17 cellular contexts compared by ENCODE assay signal in the genomic region with DNA sequence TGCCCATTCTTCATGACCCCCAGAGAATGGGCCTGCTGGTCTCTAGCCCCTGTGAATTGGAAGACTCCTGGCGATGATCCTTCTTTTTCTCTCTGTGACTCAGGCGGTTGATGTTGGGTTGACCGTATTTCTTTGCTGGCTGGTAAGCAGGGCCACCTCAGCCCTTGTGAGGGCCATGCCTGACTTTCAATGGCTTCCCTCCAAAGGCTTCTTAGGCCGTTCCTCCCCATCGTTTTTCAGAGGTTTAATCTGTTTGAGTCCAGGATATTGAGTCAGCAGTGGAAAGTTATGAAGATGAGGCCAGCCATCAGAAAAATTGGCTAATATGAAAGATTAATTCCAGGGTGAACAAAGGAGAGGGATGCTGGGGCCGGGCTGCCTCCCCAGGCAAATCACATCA. TPM values are rescaled to one million over a fixed set of nuclear protein-coding genes. Genes with fewer than 3 reads are reported as not detected.
A peak's percentile ranks its signal among the peaks of the same experiment; 100 is the strongest.
DNase-seq lines count a peak whose midpoint lies in the region; ATAC-seq lines count a peak whose summit lies in the region.
"Had no signal": no experiment of that assay in that cellular context is flagged by ENCODE, and none has a peak within 500 bp of the region (broad histone marks: within the 10 kb centered on the region; RNA-seq: fewer than 3 reads in every experiment).

No MANE protein-coding gene starts in this region.

- H3K27ac Mint-ChIP-seq in activated naive CD4-positive, alpha-beta T cell treated with anti-CD3 and anti-CD28 coated beads, Interleukin-2, amount 50 U/mL, for 72 hours, result peak overlapping the region; percentile 25 to 73
- peak overlapping the region; percentile 82 to 87 for H3K27ac Mint-ChIP-seq in T-cell

- DNase-seq in activated naive CD4-positive, alpha-beta T cell treated with anti-CD3 and anti-CD28 coated beads, Interleukin-2, amount 50 U/mL, for 72 hours (ENCODE audit: low spot score in 2 of 2), result no peak
- DNase-seq in activated naive CD4-positive, alpha-beta T cell treated with Interleukin-2 at 50 U/mL for 16 hours, result no peak
- DNase-seq in T-cell (no peak), fibroblast of gingiva (ENCODE audit: low read depth) (peak; percentile 72), stromal cell of bone marrow (ENCODE audit: low read depth) (peak; percentile 64), RKO (ENCODE audit: low spot score) (no peak), activated gamma-delta T cell treated with Interleukin-2 at 50 U/mL for 16 hours (no peak)
- DNase-seq: activated T-cell treated with anti-CD3 and anti-CD28 coated beads for 4 hours; gastrocnemius medialis; H7; mucosa of descending colon; occipital lobe; sigmoid colon; stimulated activated CD4-positive, alpha-beta T cell treated with anti-CD3 and anti-CD28 coated beads, Interleukin-1b, Interleukin-23, amount 100 ng/mL, for 48 hours; T-helper 9 cell had no signal

- peak overlapping the region in 1 of 3 donors; percentile 11 for H3K4me3 Mint-ChIP-seq in T-cell

- no peak for ATAC-seq in activated naive CD4-positive, alpha-beta T cell treated with anti-CD3 and anti-CD28 coated beads, Interleukin-2, amount 50 U/mL, for 72 hours
- ATAC-seq in T-cell (replicated peaks in 1 of 4) (no peak), HG03460 (IDR thresholded peaks at IDR 0.05; ENCODE audit: unreplicated experiment) (no peak)
- ATAC-seq: gastrocnemius medialis, left lobe of liver, mucosa of descending colon had no signal

- H3K9me3 Mint-ChIP-seq in activated naive CD4-positive, alpha-beta T cell treated with anti-CD3 and anti-CD28 coated beads, Interleukin-2, amount 50 U/mL, for 72 hours, result peaks cover 3 to 9% of the 10 kb centered on the region in 2 donors
- H3K9me3 Mint-ChIP-seq in T-cell, result no peaks in the 10 kb centered on the region

- H3K27me3 Mint-ChIP-seq in T-cell, result no peaks in the 10 kb centered on the region

- peaks cover 0 to 10% of the 10 kb centered on the region in 2 donors for H3K36me3 Mint-ChIP-seq in activated naive CD4-positive, alpha-beta T cell treated with anti-CD3 and anti-CD28 coated beads, Interleukin-2, amount 50 U/mL, for 72 hours
- H3K36me3 Mint-ChIP-seq in T-cell, result peaks cover 6% of the 10 kb centered on the region

- POLR2A ChIA-PET in T-cell (lab: Charles Lee), result no interaction called here

- CTCF ChIA-PET in T-cell (lab: Charles Lee), result no interaction called here

- peaks cover 54 to 65% (median 62%) of the 10 kb centered on the region in 3 donors for H3K4me1 Mint-ChIP-seq in T-cell

RNA-seq across cellular contexts. Expression of a gene that starts 13.6 kb away (rescaled TPM):
- 10 to 100 TPM; 46.0 to 96.5 TPM for total RNA-seq in activated naive CD4-positive, alpha-beta T cell treated with anti-CD3 and anti-CD28 coated beads, Interleukin-2, amount 50 U/mL, for 72 hours
- total RNA-seq in T-cell, result 10 to 100 TPM; 39.5 to 87.3 (median 83.2) TPM

Comparison
In these comparisons a context has a peak if more than half of its experiments do, and no peak if none do; other contexts are left out.
1. DNase-seq: peak in fibroblast of gingiva (single experiment) and stromal cell of bone marrow (single experiment); none in activated naive CD4-positive, alpha-beta T cell treated with anti-CD3 and anti-CD28 coated beads, Interleukin-2, amount 50 U/mL, for 72 hours (0 of 2), activated naive CD4-positive, alpha-beta T cell treated with Interleukin-2 at 50 U/mL for 16 hours (single experiment), T-cell (0 of 34), RKO (single experiment) and activated gamma-delta T cell treated with Interleukin-2 at 50 U/mL for 16 hours (single experiment).